Comparison of ENCODE assay signal across 11 cellular contexts in genomic region chr12:29563636-29564035, GRCh38.
DNase-seq lines count a peak whose midpoint lies in the region; ATAC-seq and TF ChIP-seq lines count a peak whose summit lies in the region.
"Had no signal": no experiment of that assay in that cellular context is flagged by ENCODE, and none has a peak within 500 bp of the region (broad histone marks: within the 10 kb centered on the region; RNA-seq: fewer than 3 reads in every experiment).

No MANE protein-coding gene starts in this region.

- intact Hi-C loops in colonic mucosa (cut with DNase I) (no loop called here), gastrocnemius medialis (cut with DNase I; ENCODE audit: low total_unique reads) (no loop called here)

- peak; percentile 63 for ATAC-seq in GM18861 (IDR thresholded peaks at IDR 0.05; ENCODE audit: unreplicated experiment)
- peak; percentile 53 for ATAC-seq in HG02610 (IDR thresholded peaks at IDR 0.05; ENCODE audit: unreplicated experiment)
- ATAC-seq in gastrocnemius medialis = no peak
- ATAC-seq in foreskin keratinocyte = no peak
- ATAC-seq: WTC11 had no signal

- TF ChIP-seq CTCF in colonic mucosa (IDR thresholded peaks at IDR 0.05) = no peak
- TF ChIP-seq CTCF in gastrocnemius medialis (IDR thresholded peaks at IDR 0.05 in 4 of 5, conservative IDR thresholded peaks at IDR 0.05 in 1 of 5) = no peak
- TF ChIP-seq CTCF in foreskin keratinocyte (conservative IDR thresholded peaks at IDR 0.05) = no peak
- no peak for TF ChIP-seq CTCF in WERI-Rb-1 (IDR thresholded peaks at IDR 0.05; ENCODE audit: low read depth, low read length)

- H3K27ac ChIP-seq in colonic mucosa = peak overlapping the region; percentile 1
- peak overlapping the region; percentile 56 to 71 (median 68) for H3K27ac ChIP-seq in gastrocnemius medialis
- no peak overlapping the region for H3K27ac ChIP-seq in foreskin keratinocyte
- H3K27ac ChIP-seq in WERI-Rb-1 = no peak overlapping the region

- in situ Hi-C loops in gastrocnemius medialis (cut with MboI; ENCODE audit: low sequenced_read_pairs in 4 of 4) = no loop called here

- DNase-seq in colonic mucosa = no peak
- DNase-seq in gastrocnemius medialis = no peak
- no peak for DNase-seq in foreskin keratinocyte
- DNase-seq in NCI-H748 (lab: John Stamatoyannopoulos, UW; ENCODE audit: unreplicated experiment) = no peak
- DNase-seq in WERI-Rb-1 = no peak
- DNase-seq: activated naive CD4-positive, alpha-beta T cell treated with anti-CD3 and anti-CD28 coated beads, Interleukin-2, amount 50 U/mL, for 16 hours; NCI-H2029 treated with DMSO at 0.1 percent for 48 hours; stimulated activated CD4-positive, alpha-beta T cell treated with anti-CD3 and anti-CD28 coated beads, Interleukin-12 subunit alpha, Interleukin-12 subunit beta, amount 100 ng/mL, for 4 hours had no signal

- H3K36me3 ChIP-seq in colonic mucosa (no peaks in the 10 kb centered on the region), gastrocnemius medialis (no peaks in the 10 kb centered on the region), WERI-Rb-1 (no peaks in the 10 kb centered on the region)

- H3K27me3 ChIP-seq in colonic mucosa = no peaks in the 10 kb centered on the region
- no peaks in the 10 kb centered on the region for H3K27me3 ChIP-seq in gastrocnemius medialis
- H3K27me3 ChIP-seq in foreskin keratinocyte = no peaks in the 10 kb centered on the region
- no peaks in the 10 kb centered on the region for H3K27me3 ChIP-seq in WERI-Rb-1 (ENCODE audit: insufficient read depth, low read depth, severe bottlenecking)

- no peak for TF ChIP-seq POLR2A in gastrocnemius medialis (IDR thresholded peaks at IDR 0.05)

- H3K9me3 ChIP-seq in colonic mucosa (no peaks in the 10 kb centered on the region), gastrocnemius medialis (no peaks in the 10 kb centered on the region), WERI-Rb-1 (ENCODE audit: severe bottlenecking) (no peaks in the 10 kb centered on the region)

- H3K4me3 ChIP-seq in colonic mucosa (no peak overlapping the region), gastrocnemius medialis (no peak overlapping the region), WERI-Rb-1 (ENCODE audit: low read depth, low read length) (no peak overlapping the region)

- H3K9ac ChIP-seq in colonic mucosa (ENCODE audit: low read depth in 2 of 2, low read length in 2 of 2) = no peak overlapping the region

- H3K4me1 ChIP-seq in colonic mucosa (no peaks in the 10 kb centered on the region), gastrocnemius medialis (peaks cover 14 to 39% of the 10 kb centered on the region in 2 donors), foreskin keratinocyte (no peaks in the 10 kb centered on the region)

Comparison
In these comparisons a context has a peak if more than half of its experiments do, and no peak if none do; other contexts are left out.
1. ATAC-seq: peak in GM18861 (single experiment) and HG02610 (single experiment); none in gastrocnemius medialis (0 of 2) and foreskin keratinocyte (single experiment).
2. H3K27ac ChIP-seq: peak in colonic mucosa (single experiment) and gastrocnemius medialis (4 of 4); none in foreskin keratinocyte (single experiment) and WERI-Rb-1 (single experiment).